In the genomic region with DNA sequence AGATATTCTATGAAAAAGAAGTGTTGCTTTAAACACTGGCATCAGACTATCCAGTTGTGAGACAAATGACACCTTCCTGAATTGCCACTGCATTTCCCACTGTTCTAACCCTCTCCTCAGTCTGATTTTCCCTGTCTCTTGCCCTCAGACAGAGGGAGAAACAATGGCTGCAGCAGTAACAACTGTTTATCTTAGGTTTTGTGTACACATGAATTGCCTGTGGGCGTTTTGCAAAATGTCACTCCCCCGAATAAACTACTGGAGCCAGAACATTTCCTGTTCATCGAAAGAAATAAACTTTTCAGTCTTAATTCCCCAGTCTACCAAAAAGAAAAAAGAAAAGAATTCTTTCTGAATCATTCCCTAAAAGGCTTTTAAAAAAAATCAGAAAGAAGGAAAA, we compare ENCODE assay signal across 15 cellular contexts.
A peak's percentile ranks its signal among the peaks of the same experiment; 100 is the strongest.
DNase-seq lines count a peak whose midpoint lies in the region; ATAC-seq and TF ChIP-seq lines count a peak whose summit lies in the region.
"Had no signal": no experiment of that assay in that cellular context is flagged by ENCODE, and none has a peak within 500 bp of the region (broad histone marks: within the 10 kb centered on the region; RNA-seq: fewer than 3 reads in every experiment).

No MANE protein-coding gene starts in this region.

- in situ Hi-C loops in G401 (cut with HindIII; ENCODE audit: low sequenced_read_pairs), result no loop called here

- no peaks in the 10 kb centered on the region for H3K36me3 Mint-ChIP-seq in endodermal cell (ENCODE audit: low read depth)
- H3K36me3 Mint-ChIP-seq: natural killer cell had no signal

- 71% methylated on average over 3 of the region's 3 CpGs; no CpG with 5 or more reads in 1 of the 2 experiments for WGBS in endodermal cell (ENCODE audit: insufficient coverage in 1 of 2, insufficient read length in 1 of 2), 2 experiments
- 21 to 35% methylated on average over 3 of the region's 3 CpGs for WGBS in upper lobe of left lung, 2 donors

- H3K9ac ChIP-seq in endodermal cell (ENCODE audit: extremely low read depth, low read length, poor library complexity, severe bottlenecking), result no peak overlapping the region

- peaks cover 4% of the 10 kb centered on the region for H3K4me1 ChIP-seq in endodermal cell (ENCODE audit: control insufficient read depth, insufficient read depth, low read length)
- peaks cover 10% of the 10 kb centered on the region for H3K4me1 ChIP-seq in neuron (ENCODE audit: insufficient read depth, low read length)
- H3K4me1 ChIP-seq in upper lobe of left lung, result peaks cover 8 to 29% (median 17%) of the 10 kb centered on the region in 4 donors

- H3K4me3 ChIP-seq in endodermal cell (ENCODE audit: low read length) (no peak overlapping the region), neuron (ENCODE audit: low read length) (no peak overlapping the region), upper lobe of left lung (no peak overlapping the region)

- H3K4me3 Mint-ChIP-seq in endodermal cell, result no peak overlapping the region
- H3K4me3 Mint-ChIP-seq: natural killer cell had no signal

- H3K27me3 ChIP-seq in endodermal cell (ENCODE audit: control insufficient read depth, insufficient read depth, low read length, poor library complexity, severe bottlenecking) (no peaks in the 10 kb centered on the region), neuron (ENCODE audit: insufficient read depth, low read length) (no peaks in the 10 kb centered on the region), upper lobe of left lung (no peaks in the 10 kb centered on the region)

- TF ChIP-seq CTCF in endodermal cell (conservative IDR thresholded peaks at IDR 0.05) (no peak), upper lobe of left lung (IDR thresholded peaks at IDR 0.05) (no peak)

- TF ChIP-seq EP300 in upper lobe of left lung (IDR thresholded peaks at IDR 0.05), result no peak

- H3K4me1 Mint-ChIP-seq in endodermal cell, result peaks cover 24% of the 10 kb centered on the region
- H3K4me1 Mint-ChIP-seq: natural killer cell had no signal

- H3K36me3 ChIP-seq in endodermal cell (ENCODE audit: control insufficient read depth, insufficient read depth, low read length), result no peaks in the 10 kb centered on the region
- H3K36me3 ChIP-seq in neuron (ENCODE audit: insufficient read depth, low read length), result no peaks in the 10 kb centered on the region
- H3K36me3 ChIP-seq in upper lobe of left lung, result no peaks in the 10 kb centered on the region

- no peaks in the 10 kb centered on the region for H3K27me3 Mint-ChIP-seq in endodermal cell (ENCODE audit: insufficient read depth)

- ATAC-seq in upper lobe of left lung (ENCODE audit: low FRiP score in 2 of 2) (no peak), GM21526 (IDR thresholded peaks at IDR 0.05; ENCODE audit: low FRiP score, unreplicated experiment) (no peak)
- ATAC-seq: natural killer cell had no signal

- TF ChIP-seq POLR2A in upper lobe of left lung (IDR thresholded peaks at IDR 0.05), result no peak

- H2AFZ ChIP-seq in neuron (ENCODE audit: low read depth, low read length), result peak overlapping the region; percentile 48

- peak overlapping the region; percentile 24 for H3K27ac Mint-ChIP-seq in endodermal cell
- H3K27ac Mint-ChIP-seq: natural killer cell had no signal

- H3K9me3 ChIP-seq in endodermal cell (ENCODE audit: control insufficient read depth, low read length) (no peaks in the 10 kb centered on the region), neuron (ENCODE audit: low read length) (no peaks in the 10 kb centered on the region), upper lobe of left lung (no peaks in the 10 kb centered on the region)

- H3K27ac ChIP-seq in endodermal cell (ENCODE audit: low read depth, low read length) (no peak overlapping the region), upper lobe of left lung (peak overlapping the region in 2 of 4 donors; percentile 30)

- DNase-seq in Daoy (ENCODE audit: low read depth), result peak; percentile 5
- peak; percentile 3 for DNase-seq in NCI-H226
- DNase-seq in endodermal cell, result no peak
- no peak for DNase-seq in G401 (ENCODE audit: low spot score)
- no peak for DNase-seq in upper lobe of left lung
- DNase-seq in stimulated activated naive CD4-positive, alpha-beta T cell treated with Interleukin-2 at 50 U/mL for 16 hours (lab: John Stamatoyannopoulos, UW), result no peak
- DNase-seq: activated CD8-positive, alpha-beta memory T cell treated with anti-CD3 and anti-CD28 coated beads, Interleukin-2, amount 50 U/mL, for 48 hours; cerebellar nuclear complex; GOT3; head of caudate nucleus; natural killer cell; NCI-H1436; SW 1271 had no signal

- no peaks in the 10 kb centered on the region for H3K9me3 Mint-ChIP-seq in endodermal cell

Comparison
In these comparisons a context has a peak if more than half of its experiments do, and no peak if none do; other contexts are left out.
1. DNase-seq: peak in Daoy (single experiment) and NCI-H226 (single experiment); none in endodermal cell (single experiment), G401 (single experiment), upper lobe of left lung (0 of 2) and stimulated activated naive CD4-positive, alpha-beta T cell treated with Interleukin-2 at 50 U/mL for 16 hours (single experiment).